ENCODE assay signal across 2 cellular contexts in genomic region chr2:62643100-62643471, GRCh38.
TF ChIP-seq lines count a peak whose summit lies in the region.

No MANE protein-coding gene starts in this region.

TF ChIP-seq in H1, 55 proteins besides CTCF, POLR2A, EP300 and RAD21 (continued from another document):
- TF ChIP-seq ATF2 (IDR thresholded peaks at IDR 0.05; ENCODE audit: low read length) (no peak), CBX5 (IDR thresholded peaks at IDR 0.05; ENCODE audit: low read depth, low read length) (no peak), CEBPB (IDR thresholded peaks at IDR 0.05; ENCODE audit: low read depth, low read length) (no peak), BCL11A (IDR thresholded peaks at IDR 0.05; ENCODE audit: low read depth in 2 of 2, low read length in 2 of 2) (no peak), HDAC2 (IDR thresholded peaks at IDR 0.05; ENCODE audit: borderline replicate concordance in 1 of 2, low read depth in 2 of 2, low read length in 2 of 2) (no peak), RFX5 (IDR thresholded peaks at IDR 0.05; ENCODE audit: borderline replicate concordance, low read depth, low read length) (no peak)

TF ChIP-seq in HepG2, 621 proteins besides CTCF, POLR2A, EP300 and RAD21 (continued from another document):
- no peak for TF ChIP-seq ZNF687 (CRISPR knock-in tag; IDR thresholded peaks at IDR 0.05)
- 0 out of 2 replicates have a peak, but pooled peaks have one; percentile 26 for TF ChIP-seq SSRP1 (CRISPR knock-in tag; IDR thresholded peaks at IDR 0.05)
- TF ChIP-seq IKZF5 (CRISPR knock-in tag; IDR thresholded peaks at IDR 0.05) = 0 out of 2 replicates have a peak, but pooled peaks have one; percentile 2
- TF ChIP-seq, protein P1, sequence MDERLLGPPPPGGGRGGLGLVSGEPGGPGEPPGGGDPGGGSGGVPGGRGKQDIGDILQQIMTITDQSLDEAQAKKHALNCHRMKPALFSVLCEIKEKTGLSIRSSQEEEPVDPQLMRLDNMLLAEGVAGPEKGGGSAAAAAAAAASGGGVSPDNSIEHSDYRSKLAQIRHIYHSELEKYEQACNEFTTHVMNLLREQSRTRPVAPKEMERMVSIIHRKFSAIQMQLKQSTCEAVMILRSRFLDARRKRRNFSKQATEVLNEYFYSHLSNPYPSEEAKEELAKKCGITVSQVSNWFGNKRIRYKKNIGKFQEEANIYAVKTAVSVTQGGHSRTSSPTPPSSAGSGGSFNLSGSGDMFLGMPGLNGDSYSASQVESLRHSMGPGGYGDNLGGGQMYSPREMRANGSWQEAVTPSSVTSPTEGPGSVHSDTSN (CRISPR knock-in tag; IDR thresholded peaks at IDR 0.05) = 0 out of 2 replicates have a peak, but pooled peaks have one; percentile 4
- TF ChIP-seq RARG (CRISPR knock-in tag; IDR thresholded peaks at IDR 0.05; ENCODE audit: low read depth) = 0 out of 2 replicates have a peak, but pooled peaks have one; percentile 5
- TF ChIP-seq ZNF629 (CRISPR knock-in tag; conservative IDR thresholded peaks at IDR 0.05) = peak; percentile 83
- 0 out of 2 replicates have a peak, but pooled peaks have one; percentile 14 for TF ChIP-seq ZBTB46 (CRISPR knock-in tag; IDR thresholded peaks at IDR 0.05; ENCODE audit: borderline replicate concordance)
- 0 out of 2 replicates have a peak, but pooled peaks have one; percentile 16 for TF ChIP-seq ZNF775 (CRISPR knock-in tag; IDR thresholded peaks at IDR 0.05; ENCODE audit: borderline replicate concordance)
